15 cellular contexts compared by ENCODE assay signal in the genomic region with DNA sequence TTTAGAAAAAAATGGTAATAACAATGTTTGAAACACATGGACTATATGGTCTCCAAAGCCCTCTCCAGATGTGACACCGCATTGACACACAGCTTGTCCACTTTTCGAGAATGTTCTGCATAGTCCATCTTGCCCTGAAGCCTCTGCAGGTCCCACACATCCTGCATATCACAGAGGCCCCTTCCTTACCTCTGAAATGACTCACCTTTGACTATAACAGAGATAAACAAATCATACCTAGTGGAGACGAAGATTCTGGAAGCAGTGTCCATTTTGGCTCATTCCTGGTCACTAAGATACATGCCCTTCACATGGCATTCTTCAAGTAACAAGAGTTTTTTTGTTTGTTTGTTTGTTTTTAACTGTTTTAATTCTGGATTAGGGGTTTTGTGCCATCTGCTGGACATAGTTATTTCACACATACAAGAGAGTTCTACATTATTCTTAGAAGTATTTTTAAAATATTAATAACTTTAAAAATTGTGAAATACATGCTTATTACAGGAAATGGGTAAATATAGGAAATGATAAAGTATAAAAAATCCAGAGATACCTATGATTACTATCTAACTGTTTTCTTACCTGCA. TPM values are rescaled to one million over a fixed set of nuclear protein-coding genes. Genes with fewer than 3 reads are reported as not detected.
A peak's percentile ranks its signal among the peaks of the same experiment; 100 is the strongest.
DNase-seq lines count a peak whose midpoint lies in the region; ATAC-seq and TF ChIP-seq lines count a peak whose summit lies in the region.
"Had no signal": no experiment of that assay in that cellular context is flagged by ENCODE, and none has a peak within 500 bp of the region (broad histone marks: within the 10 kb centered on the region; RNA-seq: fewer than 3 reads in every experiment).

No MANE protein-coding gene starts in this region.

- H3K27me3 Mint-ChIP-seq in activated T-helper 17 cell treated with anti-CD3 and anti-CD28 coated beads, Interleukin-2, amount 50 U/mL, for 72 hours = peaks cover 39% of the 10 kb centered on the region

- H3K4me1 Mint-ChIP-seq in activated T-helper 17 cell treated with anti-CD3 and anti-CD28 coated beads, Interleukin-2, amount 50 U/mL, for 72 hours = peaks cover 5% of the 10 kb centered on the region
- H3K4me1 Mint-ChIP-seq: central memory CD8-positive, alpha-beta T cell had no signal

- H3K4me2 ChIP-seq in OCI-LY7 (ENCODE audit: low read length) = no peak overlapping the region

- 68 to 74% (median 71%) methylated on average over 3 of the region's 3 CpGs for WGBS in psoas muscle, 3 donors

- peak; percentile 36; the same call in 1 of the 2 replicates for TF ChIP-seq CTCF in A673 (conservative IDR thresholded peaks at IDR 0.05; ENCODE audit: low read depth, low read length)
- peak; percentile 71 for TF ChIP-seq CTCF in OCI-LY7 (conservative IDR thresholded peaks at IDR 0.05; ENCODE audit: low read length)
- TF ChIP-seq CTCF in psoas muscle (IDR thresholded peaks at IDR 0.05) = no peak
- no peak for TF ChIP-seq CTCF in Peyer's patch (IDR thresholded peaks at IDR 0.05)

- H2AFZ ChIP-seq in OCI-LY7 (ENCODE audit: low read length) = 0 out of 2 replicates have a peak overlapping the region, but pooled peaks have one; percentile 97

- H3K36me3 Mint-ChIP-seq in activated T-helper 17 cell treated with anti-CD3 and anti-CD28 coated beads, Interleukin-2, amount 50 U/mL, for 72 hours (ENCODE audit: low read depth) = no peaks in the 10 kb centered on the region

- BruUV-seq in A673 (replicated peaks; lab: Mats Ljungman, UMichigan) = no TSS peak
- BruUV-seq in OCI-LY7 (replicated peaks; lab: Mats Ljungman, UMichigan) = no TSS peak

- no peak overlapping the region for H3K4me3 Mint-ChIP-seq in activated T-helper 17 cell treated with anti-CD3 and anti-CD28 coated beads, Interleukin-2, amount 50 U/mL, for 72 hours
- H3K4me3 Mint-ChIP-seq: central memory CD8-positive, alpha-beta T cell had no signal

- H3K9me2 ChIP-seq in OCI-LY7 (ENCODE audit: insufficient read depth, low read length) = no peaks in the 10 kb centered on the region

- H3K36me3 ChIP-seq in A673 (ENCODE audit: insufficient read depth, low read length, poor library complexity, severe bottlenecking) (no peaks in the 10 kb centered on the region), OCI-LY7 (ENCODE audit: insufficient read depth, low read length) (no peaks in the 10 kb centered on the region), psoas muscle (ENCODE audit: insufficient read depth in 1 of 2, low read depth in 1 of 2) (no peaks in the 10 kb centered on the region), Peyer's patch (no peaks in the 10 kb centered on the region)
- H3K36me3 ChIP-seq: vagina had no signal

- POLR2A ChIA-PET in A673 (lab: Charles Lee; ENCODE audit: low non-redundant PET) (no interaction called here), OCI-LY7 (lab: Charles Lee) (no interaction called here)

- H3K79me2 ChIP-seq in OCI-LY7 (ENCODE audit: insufficient read depth, low read depth, low read length) = no peaks in the 10 kb centered on the region

- H3K27ac Mint-ChIP-seq in activated T-helper 17 cell treated with anti-CD3 and anti-CD28 coated beads, Interleukin-2, amount 50 U/mL, for 72 hours = no peak overlapping the region

- H3K27ac ChIP-seq in A673 (ENCODE audit: low read depth, low read length, poor library complexity, severe bottlenecking) (no peak overlapping the region), OCI-LY7 (ENCODE audit: low read depth, low read length, poor library complexity, severe bottlenecking) (no peak overlapping the region), psoas muscle (no peak overlapping the region), Peyer's patch (no peak overlapping the region)
- H3K27ac ChIP-seq: vagina had no signal

- H3K4me3 ChIP-seq in A673 (ENCODE audit: low read depth, low read length, poor library complexity, severe bottlenecking) (no peak overlapping the region), OCI-LY7 (ENCODE audit: low read depth, low read length, poor library complexity, severe bottlenecking) (no peak overlapping the region), psoas muscle (no peak overlapping the region), Peyer's patch (no peak overlapping the region)
- H3K4me3 ChIP-seq: vagina had no signal

- no peaks in the 10 kb centered on the region for H3K9me3 ChIP-seq in A673 (ENCODE audit: low read depth, low read length, poor library complexity, severe bottlenecking)
- H3K9me3 ChIP-seq in OCI-LY7 (ENCODE audit: low read length) = no peaks in the 10 kb centered on the region
- no peaks in the 10 kb centered on the region for H3K9me3 ChIP-seq in psoas muscle
- no peaks in the 10 kb centered on the region for H3K9me3 ChIP-seq in Peyer's patch
- H3K9me3 ChIP-seq: vagina had no signal

- intact Hi-C loops in A673 (cut with micrococcal nuclease; ENCODE audit: unreplicated experiment) (no loop called here), OCI-LY7 (cut with micrococcal nuclease; ENCODE audit: unreplicated experiment) (loop anchor here (5.0 kb wide), 1 partner anchor 195 kb away; a partner anchor contains a TSS), psoas muscle (cut with DNase I) (no loop called here)

- no peak for DNase-seq in A673 (ENCODE audit: low spot score)
- no peak for DNase-seq in OCI-LY7 (ENCODE audit: low spot score)
- peak; percentile 26 for DNase-seq in fibroblast of peridontal ligament (ENCODE audit: extremely low read depth)
- DNase-seq in psoas muscle = no peak
- no peak for DNase-seq in Peyer's patch
- DNase-seq in NK-92 treated with Interleukin-12 subunit alpha and Interleukin-12 subunit beta, amount 100 ng/mL, for 24 hours (lab: John Stamatoyannopoulos, UW) = no peak
- DNase-seq: activated gamma-delta T cell treated with Interleukin-2 at 50 U/mL for 16 hours, NCI-H146 had no signal

- ATAC-seq in GM18511 (IDR thresholded peaks at IDR 0.05; ENCODE audit: unreplicated experiment) (peak; percentile 37), psoas muscle (no peak)
- ATAC-seq in activated T-helper 17 cell treated with anti-CD3 and anti-CD28 coated beads, Interleukin-2, amount 50 U/mL, for 72 hours (replicated peaks) = no peak
- ATAC-seq: left lobe of liver had no signal

- no peaks in the 10 kb centered on the region for H3K4me1 ChIP-seq in A673 (ENCODE audit: insufficient read depth, low read length, poor library complexity, severe bottlenecking)
- H3K4me1 ChIP-seq in OCI-LY7 (ENCODE audit: insufficient read depth, low read length, poor library complexity, severe bottlenecking) = peaks cover 20% of the 10 kb centered on the region
- H3K4me1 ChIP-seq in psoas muscle = no peaks in the 10 kb centered on the region
- H3K4me1 ChIP-seq in Peyer's patch = no peaks in the 10 kb centered on the region
- H3K4me1 ChIP-seq: vagina had no signal

- no peak for TF ChIP-seq POLR2A in Peyer's patch (IDR thresholded peaks at IDR 0.05)

- no peaks in the 10 kb centered on the region for H4K20me1 ChIP-seq in OCI-LY7 (ENCODE audit: insufficient read depth, low read length)

- H3K9me3 Mint-ChIP-seq in activated T-helper 17 cell treated with anti-CD3 and anti-CD28 coated beads, Interleukin-2, amount 50 U/mL, for 72 hours = no peaks in the 10 kb centered on the region
- H3K9me3 Mint-ChIP-seq: central memory CD8-positive, alpha-beta T cell had no signal

- CTCF ChIA-PET in A673 (lab: Charles Lee) (no interaction called here), OCI-LY7 (lab: Charles Lee; ENCODE audit: unreplicated experiment) (no interaction called here)

- H3K27me3 ChIP-seq in A673 (replicated peaks; ENCODE audit: insufficient read depth, low read depth, low read length, poor library complexity) (no peaks in the 10 kb centered on the region), psoas muscle (ENCODE audit: insufficient read depth in 3 of 3, low read length in 2 of 3) (no peaks in the 10 kb centered on the region), Peyer's patch (no peaks in the 10 kb centered on the region)
- H3K27me3 ChIP-seq: vagina had no signal

RNA-seq across cellular contexts. Expression of a gene that starts 5.1 kb away (rescaled TPM):
- not detected in 2 replicates for total RNA-seq in A673 (2021)
- total RNA-seq in OCI-LY7 (2014; rRNA removed; shearing (Covaris generic)) = not detected in 2 replicates
- not detected in 2 replicates for total RNA-seq in OCI-LY7 (2022)
- not detected for total RNA-seq in psoas muscle
- under 1 TPM in 2 of 3 donors, not detected in 1; 0.03 to 0.08 TPM for polyA plus RNA-seq in psoas muscle
- not detected for total RNA-seq in Peyer's patch
- total RNA-seq in activated T-helper 17 cell treated with anti-CD3 and anti-CD28 coated beads, Interleukin-2, amount 50 U/mL, for 72 hours = not detected
- total RNA-seq: frontal cortex; left lobe of liver; T-helper 1 cell treated with Interleukin-12 subunit alpha and Interleukin-12 subunit beta and Interleukin-4 antibody, amounts not matched to agents 30 ng/mL and 1 ng/mL, for 36 hours; vagina had no signal

RNA-seq across cellular contexts. Expression of a gene that starts 47.5 kb away (rescaled TPM):
- total RNA-seq in A673 (2021) (35.4 and 36.5 TPM in 2 replicates), OCI-LY7 (2022) (11.7 and 15.0 TPM in 2 replicates), psoas muscle (10 to 100 TPM; 15.0 to 21.8 (median 17.9) TPM), Peyer's patch (100 to 1,000 TPM in 1 of 4 donors, 10 to 100 TPM in 3; 14.2 to 113 (median 32.3) TPM)
- 11.0 and 15.7 TPM in 2 replicates for total RNA-seq in OCI-LY7 (2014; rRNA removed; shearing (Covaris generic))
- polyA plus RNA-seq in psoas muscle = 10 to 100 TPM in 1 of 3 donors, 1 to 10 TPM in 2; 8.4 to 23.0 (median 9.8) TPM
- total RNA-seq in activated T-helper 17 cell treated with anti-CD3 and anti-CD28 coated beads, Interleukin-2, amount 50 U/mL, for 72 hours = 10 to 100 TPM; 17.7 to 19.1 TPM

Comparison
In these comparisons a context has a peak if more than half of its experiments do, and no peak if none do; other contexts are left out.
1. CTCF ChIP-seq: peak in A673 (single experiment) and OCI-LY7 (single experiment); none in psoas muscle (single experiment) and Peyer's patch (0 of 6).